18 cellular contexts compared by ENCODE assay signal in the genomic region with DNA sequence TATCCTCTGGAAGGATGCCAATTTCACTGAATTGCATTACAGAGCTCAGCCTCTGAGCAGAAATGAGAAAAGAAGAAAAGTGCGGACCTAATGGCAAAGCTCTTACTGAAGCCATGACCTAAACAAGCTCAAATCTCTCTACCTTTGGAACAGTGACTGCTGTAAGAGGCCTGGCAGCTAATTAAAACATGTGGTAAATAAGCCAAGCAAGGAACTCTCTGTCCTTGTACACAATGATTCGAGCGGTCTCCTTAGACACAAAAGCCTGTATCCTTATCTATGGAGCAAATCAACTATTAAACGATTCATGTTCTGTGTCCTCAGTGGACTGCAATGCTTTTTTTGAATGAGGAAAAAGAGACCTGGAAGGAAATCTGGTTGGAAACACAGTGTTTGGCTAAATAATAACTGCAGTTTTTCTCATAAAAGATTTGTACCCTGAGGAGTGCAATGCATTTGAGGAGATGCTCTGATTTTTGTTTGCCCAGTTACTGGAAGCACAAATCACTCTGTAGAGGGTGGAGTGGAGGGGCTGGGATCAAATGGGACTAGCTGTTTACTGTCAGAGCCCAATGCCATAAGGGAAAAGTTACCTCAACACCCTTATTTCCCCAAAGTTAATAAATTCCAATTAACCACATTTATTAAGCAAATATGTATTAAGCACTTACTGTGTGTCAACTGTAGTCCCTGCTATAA.
DNase-seq lines count a peak whose midpoint lies in the region; ATAC-seq and TF ChIP-seq lines count a peak whose summit lies in the region.
"Had no signal": no experiment of that assay in that cellular context is flagged by ENCODE, and none has a peak within 500 bp of the region (broad histone marks: within the 10 kb centered on the region; RNA-seq: fewer than 3 reads in every experiment).

No MANE protein-coding gene starts in this region.

- H3K27ac ChIP-seq in SK-N-SH (ENCODE audit: low read depth in 2 of 2, low read length in 1 of 2) (peak overlapping the region in 1 of 2 experiments; percentile 19; a peak in 1 of 4 replicates), Karpas-422 (ENCODE audit: low read length) (no peak overlapping the region)
- H3K27ac ChIP-seq: A549, KMS-11 had no signal

- no peaks in the 10 kb centered on the region for H4K20me1 ChIP-seq in SK-N-SH (ENCODE audit: insufficient read depth)
- no peaks in the 10 kb centered on the region for H4K20me1 ChIP-seq in Karpas-422 (ENCODE audit: insufficient read depth, low read depth, low read length)

- H3K9me3 Mint-ChIP-seq in activated T-cell treated with anti-CD3 and anti-CD28 coated beads, Interleukin-2, amount 50 U/mL, for 4 hours, result no peaks in the 10 kb centered on the region
- H3K9me3 Mint-ChIP-seq in WTC11, result no peaks in the 10 kb centered on the region
- H3K9me3 Mint-ChIP-seq: CD4-positive, alpha-beta memory T cell; GM23338 had no signal

- TF ChIP-seq CTCF in SK-N-SH (IDR thresholded peaks at IDR 0.05) (no peak), WTC11 (IDR thresholded peaks at IDR 0.05) (no peak)

- H3K4me3 ChIP-seq in SK-N-SH (ENCODE audit: low read depth in 2 of 2, low read length in 1 of 2) (no peak overlapping the region), Karpas-422 (ENCODE audit: low read length) (no peak overlapping the region)
- H3K4me3 ChIP-seq: A549, GM23338 had no signal

- no peaks in the 10 kb centered on the region for H3F3A ChIP-seq in SK-N-SH (replicated peaks; ENCODE audit: insufficient read depth)

- H3K79me2 ChIP-seq in SK-N-SH (ENCODE audit: insufficient read depth), result no peaks in the 10 kb centered on the region
- no peaks in the 10 kb centered on the region for H3K79me2 ChIP-seq in Karpas-422 (ENCODE audit: low read length)

- ATAC-seq in SK-N-SH treated with all-trans-retinoic acid at 6 μM for 48 hours (no peak), GM18861 (IDR thresholded peaks at IDR 0.05; ENCODE audit: unreplicated experiment) (no peak), WTC11 (no peak)
- ATAC-seq in activated T-cell treated with anti-CD3 and anti-CD28 coated beads, Interleukin-2, amount 50 U/mL, for 4 hours, result no peak
- ATAC-seq: A549, GM23338 had no signal

- no peak for TF ChIP-seq RAD21 in SK-N-SH (IDR thresholded peaks at IDR 0.05; ENCODE audit: low read length)

- H3K4me2 ChIP-seq in SK-N-SH (no peak overlapping the region), Karpas-422 (ENCODE audit: low read depth, low read length, poor library complexity, severe bottlenecking) (no peak overlapping the region)
- H3K4me2 ChIP-seq: A549, GM23338, KMS-11 had no signal

- H2AFZ ChIP-seq in SK-N-SH (ENCODE audit: low read depth) (no peak overlapping the region), Karpas-422 (ENCODE audit: low read length) (no peak overlapping the region)
- H2AFZ ChIP-seq: GM23338 had no signal

- CTCF ChIA-PET in SK-N-SH (lab: Yijun Ruan, JAX) (interaction anchor here (0.7 to 4.0 kb wide), 3 partner anchors 9 to 755 kb away, joined by 3 to 26 read pairs (median 3); no protein-coding TSS in a partner anchor), WTC11 (lab: Charles Lee) (no interaction called here)

- H3K9ac ChIP-seq in SK-N-SH (no peak overlapping the region), Karpas-422 (ENCODE audit: low read length) (no peak overlapping the region)
- H3K9ac ChIP-seq: KMS-11 had no signal

- H3K4me1 Mint-ChIP-seq in activated T-cell treated with anti-CD3 and anti-CD28 coated beads, Interleukin-2, amount 50 U/mL, for 4 hours (ENCODE audit: low read depth), result no peaks in the 10 kb centered on the region
- H3K4me1 Mint-ChIP-seq in WTC11, result no peaks in the 10 kb centered on the region
- H3K4me1 Mint-ChIP-seq: CD4-positive, alpha-beta memory T cell; GM23338 had no signal

- no peak overlapping the region for H3K27ac Mint-ChIP-seq in WTC11
- H3K27ac Mint-ChIP-seq: CD4-positive, alpha-beta memory T cell; GM23338 had no signal

- H3K9me2 ChIP-seq in SK-N-SH (no peaks in the 10 kb centered on the region), Karpas-422 (replicated peaks; ENCODE audit: insufficient read depth, low read length) (no peaks in the 10 kb centered on the region)

- no peaks in the 10 kb centered on the region for H3K27me3 Mint-ChIP-seq in activated T-cell treated with anti-CD3 and anti-CD28 coated beads, Interleukin-2, amount 50 U/mL, for 4 hours (ENCODE audit: low read depth)
- no peaks in the 10 kb centered on the region for H3K27me3 Mint-ChIP-seq in WTC11 (ENCODE audit: low read depth)
- H3K27me3 Mint-ChIP-seq: CD4-positive, alpha-beta memory T cell had no signal

- TF ChIP-seq EP300 in SK-N-SH (IDR thresholded peaks at IDR 0.05; ENCODE audit: borderline replicate concordance in 1 of 2, low read depth in 1 of 2, low read length in 1 of 2), result no peak

- POLR2A ChIA-PET in SK-N-SH (lab: Yijun Ruan, JAX) (no interaction called here), WTC11 (lab: Charles Lee) (no interaction called here)

- H3K36me3 Mint-ChIP-seq in activated T-cell treated with anti-CD3 and anti-CD28 coated beads, Interleukin-2, amount 50 U/mL, for 4 hours (ENCODE audit: insufficient read depth), result no peaks in the 10 kb centered on the region
- no peaks in the 10 kb centered on the region for H3K36me3 Mint-ChIP-seq in WTC11
- H3K36me3 Mint-ChIP-seq: CD4-positive, alpha-beta memory T cell had no signal

- no peak overlapping the region for H3K4me3 Mint-ChIP-seq in activated T-cell treated with anti-CD3 and anti-CD28 coated beads, Interleukin-2, amount 50 U/mL, for 4 hours
- H3K4me3 Mint-ChIP-seq in WTC11, result no peak overlapping the region
- H3K4me3 Mint-ChIP-seq: CD4-positive, alpha-beta memory T cell; GM23338 had no signal

- WGBS in SK-N-SH (ENCODE audit: low lambda C conversion rate), result 36% methylated on average over 4 of the region's 4 CpGs

- H3K27me3 ChIP-seq in SK-N-SH (ENCODE audit: insufficient read depth), result no peaks in the 10 kb centered on the region
- no peaks in the 10 kb centered on the region for H3K27me3 ChIP-seq in Karpas-422 (ENCODE audit: low read length)

- H3K4me1 ChIP-seq in SK-N-SH (ENCODE audit: control insufficient read depth in 1 of 2, insufficient read depth in 2 of 2, low read depth in 1 of 2, low read length in 1 of 2) (peaks cover 0 to 4% of the 10 kb centered on the region in 2 experiments; a peak in 2 of 4 replicates), Karpas-422 (ENCODE audit: low read length) (no peaks in the 10 kb centered on the region)
- H3K4me1 ChIP-seq: A549 had no signal

- H3K36me3 ChIP-seq in SK-N-SH (replicated peaks in 1 of 2; ENCODE audit: control insufficient read depth in 1 of 2, insufficient read depth in 2 of 2, low read length in 1 of 2), result no peaks in the 10 kb centered on the region
- H3K36me3 ChIP-seq in Karpas-422 (ENCODE audit: insufficient read depth, low read length), result no peaks in the 10 kb centered on the region

- H3K9me3 ChIP-seq in SK-N-SH, result no peaks in the 10 kb centered on the region
- no peaks in the 10 kb centered on the region for H3K9me3 ChIP-seq in Karpas-422 (ENCODE audit: low read length)
- H3K9me3 ChIP-seq: A549 had no signal

- DNase-seq in SK-N-SH (peak; percentile 26), NCI-H2227 (lab: John Stamatoyannopoulos, UW; ENCODE audit: unreplicated experiment) (peak; percentile 30), amniotic epithelial cell (ENCODE audit: low read depth) (peak; percentile 18), WTC11 (ENCODE audit: low spot score) (no peak), Karpas-422 (no peak)
- no peak for DNase-seq in activated T-cell treated with anti-CD3 and anti-CD28 coated beads, Interleukin-2, amount 50 U/mL, for 4 hours
- DNase-seq: CD4-positive, alpha-beta memory T cell; DMS53; NCI-H1417 treated with DMSO at 0.1 percent for 48 hours; NCI-H1930; NCI-H2171 treated with DMSO at 0.1 percent for 48 hours; NCI-H774; Right ventricle myocardium superior had no signal

TF ChIP-seq in SK-N-SH, 30 proteins besides CTCF, POLR2A, EP300 and RAD21:
- TF ChIP-seq TCF12 (IDR thresholded peaks at IDR 0.05) (no peak), GATA2 (CRISPR knock-in tag; IDR thresholded peaks at IDR 0.05) (peak; percentile 19; the same call in 1 of the 2 replicates)
TF ChIP-seq in SK-N-SH: peak in this region for 1.

TF ChIP-seq in SK-N-SH treated with all-trans-retinoic acid at 6 μM for 48 hours, 23 proteins besides CTCF, POLR2A, EP300 and RAD21 (continues in another document):
- no peak for TF ChIP-seq ZNF565 (CRISPR knock-in tag; conservative IDR thresholded peaks at IDR 0.05; ENCODE audit: low read depth)

TF ChIP-seq in WTC11, 78 proteins besides CTCF, POLR2A, EP300 and RAD21 (continues in another document):
- TF ChIP-seq TEAD1 (CRISPR knock-in tag; IDR thresholded peaks at IDR 0.05), result no peak
- no peak for TF ChIP-seq KAT7 (CRISPR knock-in tag; IDR thresholded peaks at IDR 0.05; ENCODE audit: borderline replicate concordance)
- no peak for TF ChIP-seq SOX15 (CRISPR knock-in tag; IDR thresholded peaks at IDR 0.05)
- TF ChIP-seq MXD4 (CRISPR knock-in tag; IDR thresholded peaks at IDR 0.05; ENCODE audit: borderline replicate concordance), result no peak
- no peak for TF ChIP-seq USF2 (CRISPR knock-in tag; IDR thresholded peaks at IDR 0.05)
- no peak for TF ChIP-seq TCF7 (CRISPR knock-in tag; IDR thresholded peaks at IDR 0.05; ENCODE audit: low read depth)
- no peak for TF ChIP-seq GABPB1 (CRISPR knock-in tag; IDR thresholded peaks at IDR 0.05)
- TF ChIP-seq CREM (CRISPR knock-in tag; IDR thresholded peaks at IDR 0.05), result no peak
- TF ChIP-seq, protein P1, sequence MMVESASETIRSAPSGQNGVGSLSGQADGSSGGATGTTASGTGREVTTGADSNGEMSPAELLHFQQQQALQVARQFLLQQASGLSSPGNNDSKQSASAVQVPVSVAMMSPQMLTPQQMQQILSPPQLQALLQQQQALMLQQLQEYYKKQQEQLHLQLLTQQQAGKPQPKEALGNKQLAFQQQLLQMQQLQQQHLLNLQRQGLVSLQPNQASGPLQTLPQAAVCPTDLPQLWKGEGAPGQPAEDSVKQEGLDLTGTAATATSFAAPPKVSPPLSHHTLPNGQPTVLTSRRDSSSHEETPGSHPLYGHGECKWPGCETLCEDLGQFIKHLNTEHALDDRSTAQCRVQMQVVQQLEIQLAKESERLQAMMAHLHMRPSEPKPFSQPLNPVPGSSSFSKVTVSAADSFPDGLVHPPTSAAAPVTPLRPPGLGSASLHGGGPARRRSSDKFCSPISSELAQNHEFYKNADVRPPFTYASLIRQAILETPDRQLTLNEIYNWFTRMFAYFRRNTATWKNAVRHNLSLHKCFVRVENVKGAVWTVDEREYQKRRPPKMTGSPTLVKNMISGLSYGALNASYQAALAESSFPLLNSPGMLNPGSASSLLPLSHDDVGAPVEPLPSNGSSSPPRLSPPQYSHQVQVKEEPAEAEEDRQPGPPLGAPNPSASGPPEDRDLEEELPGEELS (CRISPR knock-in tag; IDR thresholded peaks at IDR 0.05), result no peak

Comparison
In these comparisons a context has a peak if more than half of its experiments do, and no peak if none do; other contexts are left out.
1. DNase-seq: peak in SK-N-SH (single experiment), NCI-H2227 (single experiment) and amniotic epithelial cell (single experiment); none in activated T-cell treated with anti-CD3 and anti-CD28 coated beads, Interleukin-2, amount 50 U/mL, for 4 hours (single experiment), WTC11 (single experiment) and Karpas-422 (single experiment).